1 cellular context compared by ENCODE assay signal in the genomic region with DNA sequence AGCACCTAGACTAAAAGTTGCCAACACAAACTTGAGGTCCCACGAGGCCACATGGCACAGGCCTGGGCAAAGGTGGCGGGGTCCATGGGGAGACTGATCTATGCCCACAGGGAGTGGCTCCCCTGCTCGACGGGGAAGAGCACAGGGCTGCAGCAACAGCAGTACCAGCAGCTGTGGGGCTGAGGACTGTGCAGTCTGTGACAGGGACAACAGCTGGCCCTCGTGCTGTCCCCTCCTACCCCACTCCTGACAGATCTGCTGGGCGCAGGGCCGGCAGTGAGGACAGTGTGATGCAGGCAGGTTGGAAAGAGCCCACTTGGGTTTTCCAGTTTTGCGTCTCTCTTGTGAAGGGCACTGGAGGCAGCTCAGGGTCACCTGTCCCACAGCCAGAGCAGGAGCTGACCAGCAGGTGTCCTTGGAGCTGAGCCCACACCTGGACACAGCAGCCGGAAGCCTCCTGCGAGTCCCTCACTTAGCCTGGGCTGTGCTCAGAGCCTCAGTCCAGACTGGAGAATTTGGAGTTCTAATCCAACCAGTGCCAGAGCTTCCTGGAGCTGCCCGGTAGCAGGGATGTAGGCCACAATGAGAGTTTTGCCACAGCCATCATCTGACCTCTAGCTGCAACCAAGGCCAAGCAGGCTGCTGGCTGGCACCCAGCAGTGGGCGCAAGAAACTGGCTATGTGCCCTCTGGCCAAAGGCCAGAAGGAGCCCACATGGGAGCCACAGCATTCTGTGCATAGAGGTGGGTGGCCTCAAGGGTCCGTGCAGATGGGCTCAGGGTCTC.
TF ChIP-seq lines count a peak whose summit lies in the region.

No MANE protein-coding gene starts in this region.

TF ChIP-seq in WTC11, 78 proteins besides CTCF, POLR2A, EP300 and RAD21:
- TF ChIP-seq MYBL2 (CRISPR knock-in tag; IDR thresholded peaks at IDR 0.05) (no peak), ZNF121 (CRISPR knock-in tag; IDR thresholded peaks at IDR 0.05) (peak; percentile 33; the same call in 1 of the 2 replicates)
